1 cellular context compared by ENCODE assay signal in genomic region chr18:26175481-26175880, GRCh38.
TF ChIP-seq lines count a peak whose summit lies in the region.

No MANE protein-coding gene starts in this region.

TF ChIP-seq in GM12878, 131 proteins besides CTCF, POLR2A, EP300 and RAD21:
- TF ChIP-seq IRF4 (IDR thresholded peaks at IDR 0.05; ENCODE audit: low read depth, low read length) = no peak
- TF ChIP-seq FOXM1 (IDR thresholded peaks at IDR 0.05; ENCODE audit: low read depth, low read length) = no peak
- TF ChIP-seq ZNF687 (IDR thresholded peaks at IDR 0.05) = no peak
- TF ChIP-seq RELA (IDR thresholded peaks at IDR 0.05; ENCODE audit: borderline replicate concordance, partially characterized antibody) = no peak
TF ChIP-seq in GM12878: peak in this region for 0.
